ENCODE assay signal across 1 cellular context in genomic region chr5:134100283-134101011, GRCh38.
TF ChIP-seq lines count a peak whose summit lies in the region.

No MANE protein-coding gene starts in this region.

TF ChIP-seq in GM12878, 131 proteins besides CTCF, POLR2A, EP300 and RAD21 (continued from another document):
- TF ChIP-seq NFYA (IDR thresholded peaks at IDR 0.05; ENCODE audit: borderline replicate concordance, low read depth, low read length) (no peak), YY1 (IDR thresholded peaks at IDR 0.05; ENCODE audit: low read depth, low read length) (peak; percentile 60; the same call in 1 of the 2 replicates), ZBTB11 (CRISPR knock-in tag; IDR thresholded peaks at IDR 0.05) (no peak), MLLT1 (IDR thresholded peaks at IDR 0.05) (0 out of 2 replicates have a peak, but pooled peaks have one; percentile 42), FOXK2 (IDR thresholded peaks at IDR 0.05) (no peak), REST (IDR thresholded peaks at IDR 0.05; ENCODE audit: low read depth, low read length) (0 out of 2 replicates have a peak, but pooled peaks have one; percentile 13), CREM (IDR thresholded peaks at IDR 0.05; ENCODE audit: low read depth) (peak; percentile 86), E2F8 (IDR thresholded peaks at IDR 0.05; ENCODE audit: low read depth, partially characterized antibody) (no peak), TCF3 (IDR thresholded peaks at IDR 0.05; ENCODE audit: borderline replicate concordance, insufficient read depth, low read depth, low read length) (peak; percentile 65), IRF4 (IDR thresholded peaks at IDR 0.05; ENCODE audit: low read depth, low read length) (peak; percentile 38; the same call in 1 of the 2 replicates), ASH2L (IDR thresholded peaks at IDR 0.05; ENCODE audit: borderline replicate concordance, low read depth) (peak; percentile 28; the same call in 1 of the 2 replicates), ZNF592 (IDR thresholded peaks at IDR 0.05) (peak; percentile 58; the same call in 1 of the 2 replicates), SREBF2 (IDR thresholded peaks at IDR 0.05; ENCODE audit: low read length) (no peak), TCF12 (IDR thresholded peaks at IDR 0.05; ENCODE audit: low read depth, low read length) (peak; percentile 38; the same call in 1 of the 2 replicates), HSF1 (IDR thresholded peaks at IDR 0.05; ENCODE audit: low read depth, low read length) (no peak), HDGF (IDR thresholded peaks at IDR 0.05) (no peak), E4F1 (IDR thresholded peaks at IDR 0.05; ENCODE audit: borderline replicate concordance, partially characterized antibody) (no peak), PKNOX1 (IDR thresholded peaks at IDR 0.05) (peak; percentile 94), PRDM15 (CRISPR knock-in tag; IDR thresholded peaks at IDR 0.05) (no peak), STAT1 (conservative IDR thresholded peaks at IDR 0.05) (no peak), CREB1 (IDR thresholded peaks at IDR 0.05; ENCODE audit: low read depth) (no peak), TCF7 (IDR thresholded peaks at IDR 0.05; ENCODE audit: borderline replicate concordance) (no peak), FOXM1 (IDR thresholded peaks at IDR 0.05; ENCODE audit: low read depth, low read length) (no peak), NR2C2 (IDR thresholded peaks at IDR 0.05; ENCODE audit: borderline replicate concordance, control insufficient read depth, insufficient read length, low read depth) (no peak), PML (IDR thresholded peaks at IDR 0.05; ENCODE audit: low read length) (no peak)
